Comparison of ENCODE assay signal across 15 cellular contexts in the genomic region with DNA sequence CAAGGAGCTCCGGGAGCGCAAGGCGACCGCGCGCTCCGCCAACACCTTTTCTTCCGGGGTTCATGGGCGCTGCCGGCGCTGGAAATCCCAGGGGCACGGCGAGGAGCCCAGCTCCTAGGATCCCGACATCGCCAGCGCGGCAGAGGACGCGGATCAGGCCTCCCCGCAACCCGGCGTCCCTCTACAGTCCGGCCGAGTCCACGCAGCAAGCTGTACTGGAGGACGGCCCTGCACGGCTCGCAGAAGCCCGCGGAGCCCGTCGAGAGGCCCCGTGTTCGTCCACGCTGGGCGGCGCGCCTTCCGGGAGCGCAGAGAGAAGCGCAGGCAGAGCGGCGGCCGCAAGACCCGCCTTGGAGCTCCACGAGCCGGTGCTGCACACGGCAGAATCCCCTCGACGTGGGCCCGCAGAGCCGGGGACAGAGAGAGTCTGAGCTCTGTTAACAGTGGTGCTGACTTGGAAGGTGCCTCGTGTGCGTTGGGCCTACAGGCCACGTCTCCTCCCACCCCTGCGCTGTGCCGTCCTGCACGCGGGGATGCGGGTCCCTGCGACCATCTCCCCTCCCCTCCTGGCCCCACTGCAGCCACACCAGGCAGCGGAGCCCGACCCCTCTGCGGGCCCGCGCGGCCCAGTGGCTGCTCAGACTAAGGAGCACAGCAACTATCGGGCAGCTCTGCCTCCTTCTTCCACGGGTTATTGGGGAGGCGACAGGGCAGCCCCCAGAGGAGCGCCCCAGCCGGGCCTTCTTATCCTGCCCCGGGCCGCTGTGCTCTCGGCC. TPM values are rescaled to one million over a fixed set of nuclear protein-coding genes. Genes with fewer than 3 reads are reported as not detected.
DNase-seq lines count a peak whose midpoint lies in the region; ATAC-seq and TF ChIP-seq lines count a peak whose summit lies in the region.
"Had no signal": no experiment of that assay in that cellular context is flagged by ENCODE, and none has a peak within 500 bp of the region (broad histone marks: within the 10 kb centered on the region; RNA-seq: fewer than 3 reads in every experiment).

No MANE protein-coding gene starts in this region.

- peaks cover 5% of the 10 kb centered on the region for H3K9me3 Mint-ChIP-seq in glutamatergic neuron (ENCODE audit: unreplicated experiment)
- H3K9me3 Mint-ChIP-seq in naive thymus-derived CD4-positive, alpha-beta T cell, result peaks cover 0 to 18% (median 10%) of the 10 kb centered on the region in 11 donors

- H3K36me3 ChIP-seq in right atrium auricular region (no peaks in the 10 kb centered on the region), upper lobe of left lung (no peaks in the 10 kb centered on the region)
- H3K36me3 ChIP-seq in naive thymus-derived CD4-positive, alpha-beta T cell (ENCODE audit: control insufficient read depth in 2 of 3, insufficient read depth in 3 of 3, low read length in 3 of 3), result no peaks in the 10 kb centered on the region
- H3K36me3 ChIP-seq: Peyer's patch, uterus had no signal

- H3K9me3 ChIP-seq in right atrium auricular region (no peaks in the 10 kb centered on the region), upper lobe of left lung (no peaks in the 10 kb centered on the region)
- H3K9me3 ChIP-seq in naive thymus-derived CD4-positive, alpha-beta T cell (ENCODE audit: control insufficient read depth in 2 of 3, low read length in 3 of 3), result peaks cover 0 to 13% (median 0%) of the 10 kb centered on the region in 3 experiments
- H3K9me3 ChIP-seq: Peyer's patch, uterus had no signal

- TF ChIP-seq EP300 in upper lobe of left lung (IDR thresholded peaks at IDR 0.05), result no peak

- H3K4me3 Mint-ChIP-seq in glutamatergic neuron (ENCODE audit: unreplicated experiment), result no peak overlapping the region
- H3K4me3 Mint-ChIP-seq in naive thymus-derived CD4-positive, alpha-beta T cell, result peak overlapping the region in 6 of 10 donors; percentile 2 to 81 (median 20)

- H3K27me3 Mint-ChIP-seq in glutamatergic neuron (ENCODE audit: unreplicated experiment), result peaks cover 3% of the 10 kb centered on the region
- H3K27me3 Mint-ChIP-seq in naive thymus-derived CD4-positive, alpha-beta T cell, result peaks cover 0 to 29% (median 0%) of the 10 kb centered on the region in 5 donors

- TF ChIP-seq POLR2A in upper lobe of left lung (IDR thresholded peaks at IDR 0.05), result no peak

- WGBS in upper lobe of left lung, 2 donors, result 69 to 100% methylated on average over 1 to 67 of the region's 75 CpGs

- no peak overlapping the region for H3K27ac Mint-ChIP-seq in glutamatergic neuron (ENCODE audit: unreplicated experiment)
- H3K27ac Mint-ChIP-seq in naive thymus-derived CD4-positive, alpha-beta T cell, result no peak overlapping the region

- H3K4me1 Mint-ChIP-seq in glutamatergic neuron (ENCODE audit: low read depth, unreplicated experiment), result no peaks in the 10 kb centered on the region
- H3K4me1 Mint-ChIP-seq in naive thymus-derived CD4-positive, alpha-beta T cell, result peaks cover 3 to 14% (median 6%) of the 10 kb centered on the region in 7 donors

- intact Hi-C loops in Right ventricle myocardium inferior (cut with DNase I), result no loop called here
- intact Hi-C loops in naive thymus-derived CD4-positive, alpha-beta T cell (cut with micrococcal nuclease), result loop anchor here in 1 of 2 donors (1.0 to 2.0 kb wide), 2 partner anchors 27 to 35 kb away; partner anchors contain the start of gene PTPN2

- no peak for TF ChIP-seq CTCF in right atrium auricular region (IDR thresholded peaks at IDR 0.05)
- no peak for TF ChIP-seq CTCF in glutamatergic neuron (IDR thresholded peaks at IDR 0.05; ENCODE audit: partially characterized antibody, unreplicated experiment)
- TF ChIP-seq CTCF in upper lobe of left lung (IDR thresholded peaks at IDR 0.05), result no peak

- H3K27me3 ChIP-seq in right atrium auricular region (no peaks in the 10 kb centered on the region), upper lobe of left lung (peaks cover 0 to 6% (median 0%) of the 10 kb centered on the region in 4 donors)
- no peaks in the 10 kb centered on the region for H3K27me3 ChIP-seq in naive thymus-derived CD4-positive, alpha-beta T cell (ENCODE audit: control insufficient read depth in 2 of 2, insufficient read depth in 2 of 2, low read length in 2 of 2)
- H3K27me3 ChIP-seq: Peyer's patch, uterus had no signal

- H3K36me3 Mint-ChIP-seq in glutamatergic neuron (ENCODE audit: unreplicated experiment), result peaks cover 11% of the 10 kb centered on the region
- H3K36me3 Mint-ChIP-seq in naive thymus-derived CD4-positive, alpha-beta T cell, result peaks cover 0 to 12% (median 9%) of the 10 kb centered on the region in 5 donors

- H3K4me1 ChIP-seq in right atrium auricular region (peaks cover 0 to 15% of the 10 kb centered on the region in 2 donors), upper lobe of left lung (peaks cover 7 to 26% (median 14%) of the 10 kb centered on the region in 4 donors)
- H3K4me1 ChIP-seq in naive thymus-derived CD4-positive, alpha-beta T cell (ENCODE audit: control insufficient read depth in 2 of 2, insufficient read depth in 2 of 2, low read length in 2 of 2), result peaks cover 0 to 10% of the 10 kb centered on the region in 2 donors

- ATAC-seq in Right ventricle myocardium inferior (peak; percentile 29), upper lobe of left lung (ENCODE audit: low FRiP score in 2 of 2) (peak; percentile 30 to 63), GM21529 (IDR thresholded peaks at IDR 0.05; ENCODE audit: unreplicated experiment) (no peak), GM18498 (IDR thresholded peaks at IDR 0.05; ENCODE audit: unreplicated experiment) (no peak)
- no peak for ATAC-seq in naive thymus-derived CD4-positive, alpha-beta T cell

- peak overlapping the region in 1 of 2 donors; percentile 48 for H3K4me3 ChIP-seq in right atrium auricular region
- H3K4me3 ChIP-seq in naive thymus-derived CD4-positive, alpha-beta T cell (ENCODE audit: low read length), result no peak overlapping the region
- peak overlapping the region in 3 of 4 donors; percentile 42 to 46 (median 45) for H3K4me3 ChIP-seq in upper lobe of left lung

- CTCF ChIA-PET in naive thymus-derived CD4-positive, alpha-beta T cell (lab: Charles Lee), result no interaction called here

- POLR2A ChIA-PET in naive thymus-derived CD4-positive, alpha-beta T cell (lab: Charles Lee), result interaction anchor here (0.7 kb wide), 1 partner anchor 13 kb away, joined by 3 read pairs; no protein-coding TSS in a partner anchor

- H3K27ac ChIP-seq in right atrium auricular region (no peak overlapping the region), upper lobe of left lung (no peak overlapping the region)
- H3K27ac ChIP-seq in naive thymus-derived CD4-positive, alpha-beta T cell (ENCODE audit: low read depth, low read length), result no peak overlapping the region
- H3K27ac ChIP-seq: uterus had no signal

- DNase-seq in Right ventricle myocardium inferior (ENCODE audit: missing footprints) (no peak), right atrium auricular region (ENCODE audit: low spot score) (no peak), glutamatergic neuron (peak; percentile 27), upper lobe of left lung (peak in 1 of 2 donors; percentile 83), retina (no peak)
- DNase-seq in naive thymus-derived CD4-positive, alpha-beta T cell, result no peak
- DNase-seq: activated CD8-positive, alpha-beta T cell treated with anti-CD3 and anti-CD28 coated beads, Interleukin-2, amount 10 ng/mL, durations not matched to agents 7 days and 5 days; cerebellar nuclear complex; midbrain; NCI-H1105; NCI-H82; Peyer's patch had no signal

RNA-seq across cellular contexts. Expression of gene PTPN2, which starts 28.1 kb away (rescaled TPM):
- total RNA-seq in Right ventricle myocardium inferior (11.2 TPM), right atrium auricular region (10 to 100 TPM; 13.2 to 14.3 TPM), glutamatergic neuron (ENCODE audit: unreplicated experiment) (33.3 TPM), upper lobe of left lung (100 to 1,000 TPM in 1 of 6 donors, 10 to 100 TPM in 5; 31.9 to 119 (median 54.0) TPM)
- total RNA-seq in naive thymus-derived CD4-positive, alpha-beta T cell, result 10 to 100 TPM; 55.8 to 82.2 (median 76.2) TPM
- 10 to 100 TPM; 60.5 to 92.2 TPM for polyA plus RNA-seq in naive thymus-derived CD4-positive, alpha-beta T cell

RNA-seq across cellular contexts. Expression of gene SEH1L, which starts 35.7 kb away (rescaled TPM):
- 19.7 TPM for total RNA-seq in Right ventricle myocardium inferior
- total RNA-seq in right atrium auricular region, result 10 to 100 TPM in 1 of 2 donors, 1 to 10 TPM in 1; 7.7 to 17.7 TPM
- 46.4 TPM for total RNA-seq in glutamatergic neuron (ENCODE audit: unreplicated experiment)
- 10 to 100 TPM; 32.7 to 54.2 (median 34.2) TPM for total RNA-seq in naive thymus-derived CD4-positive, alpha-beta T cell
- 10 to 100 TPM; 28.4 to 34.1 TPM for polyA plus RNA-seq in naive thymus-derived CD4-positive, alpha-beta T cell
- 10 to 100 TPM; 18.4 to 49.7 (median 38.2) TPM for total RNA-seq in upper lobe of left lung

Comparison
In these comparisons a context has a peak if more than half of its experiments do, and no peak if none do; other contexts are left out.
1. ATAC-seq: peak in Right ventricle myocardium inferior (single experiment) and upper lobe of left lung (2 of 2); none in naive thymus-derived CD4-positive, alpha-beta T cell (single experiment), GM21529 (single experiment) and GM18498 (single experiment).